In the genomic region with DNA sequence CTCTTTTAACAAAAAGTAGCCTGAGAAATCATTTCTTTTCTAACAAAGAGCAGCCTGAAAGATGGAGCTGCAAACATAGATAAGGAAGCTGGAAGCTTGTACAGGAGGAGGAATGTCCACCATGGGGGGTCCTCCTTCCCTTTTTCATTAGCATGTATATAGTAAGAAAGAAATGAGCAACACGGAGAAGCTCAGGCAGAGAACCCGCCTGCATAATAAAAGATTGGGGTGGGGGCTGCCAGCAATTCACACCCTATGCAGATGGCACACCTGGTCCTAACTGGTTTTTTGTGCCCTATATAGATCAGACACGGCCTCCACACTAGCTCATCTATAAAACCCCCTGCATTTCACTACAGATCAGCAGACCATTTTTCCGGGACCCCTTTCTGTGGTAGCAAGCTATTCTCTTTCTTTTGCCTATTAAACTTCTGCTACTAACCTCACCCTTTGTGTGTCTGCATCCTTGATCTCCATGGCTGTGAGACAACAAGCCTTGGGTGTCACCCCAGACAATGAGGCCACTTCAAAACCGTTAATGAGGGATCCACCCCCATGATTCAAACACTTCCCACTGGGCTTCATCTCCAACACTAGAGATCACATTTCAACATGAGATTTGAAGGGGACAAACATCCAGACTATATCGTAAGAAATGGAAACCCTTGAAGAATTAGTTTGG, we compare ENCODE assay signal across 25 cellular contexts.
"Had no signal": no experiment of that assay in that cellular context is flagged by ENCODE, and none has a peak within 500 bp of the region (broad histone marks: within the 10 kb centered on the region; RNA-seq: fewer than 3 reads in every experiment).

No MANE protein-coding gene starts in this region.

- H3K27me3 ChIP-seq: brain microvascular endothelial cell, left lung, neural progenitor cell, tibial nerve had no signal

- DNase-seq: activated CD4-positive, alpha-beta memory T cell treated with anti-CD3 and anti-CD28 coated beads, Interleukin-2, amount 10 ng/mL, durations not matched to agents 7 days and 5 days; activated CD4-positive, alpha-beta T cell treated with anti-CD3 and anti-CD28 coated beads for 1 hour; activated CD4-positive, alpha-beta T cell treated with anti-CD3 and anti-CD28 coated beads, Interleukin-2, amount 10 ng/mL, durations not matched to agents 7 days and 5 days; activated gamma-delta T cell treated with Interleukin-2 at 50 U/mL for 16 hours; activated naive CD4-positive, alpha-beta T cell treated with anti-CD3 and anti-CD28 coated beads, Interleukin-2, amount 50 U/mL, for 16 hours; activated T-cell treated with anti-CD3 and anti-CD28 coated beads, Interleukin-2, amount 50 U/mL, for 4 hours; amniotic stem cell; brain microvascular endothelial cell; caudate nucleus; cortex of kidney; foreskin fibroblast; head of caudate nucleus; hippocampal formation; left lung; lower lobe of right lung; mesenchymal stem cell; natural killer cell; right cardiac atrium; stimulated activated naive CD4-positive, alpha-beta T cell treated with Interleukin-2 at 50 U/mL for 16 hours; T1000 had no signal

- H3K4me1 ChIP-seq: left lung, lower lobe of right lung, neural progenitor cell, tibial nerve had no signal

- H3K9ac ChIP-seq: neural progenitor cell had no signal

- H3K4me3 ChIP-seq: left lung, lower lobe of right lung, neural progenitor cell, tibial nerve had no signal

- H3K36me3 ChIP-seq: brain microvascular endothelial cell, left lung, lower lobe of right lung, neural progenitor cell, tibial nerve had no signal

- H3K27ac ChIP-seq: brain microvascular endothelial cell, left lung, lower lobe of right lung, neural progenitor cell, tibial nerve had no signal

- H3K9me3 ChIP-seq: left lung, lower lobe of right lung, tibial nerve had no signal

- ATAC-seq: activated T-cell treated with anti-CD3 and anti-CD28 coated beads, Interleukin-2, amount 50 U/mL, for 4 hours; activated T-helper 17 cell treated with anti-CD3 and anti-CD28 coated beads, Interleukin-2, amount 50 U/mL, for 72 hours; esophagus mucosa; left lung; lower lobe of right lung; natural killer cell; right cardiac atrium; WTC11 had no signal
